Comparison of ENCODE assay signal across 18 cellular contexts in the genomic region with DNA sequence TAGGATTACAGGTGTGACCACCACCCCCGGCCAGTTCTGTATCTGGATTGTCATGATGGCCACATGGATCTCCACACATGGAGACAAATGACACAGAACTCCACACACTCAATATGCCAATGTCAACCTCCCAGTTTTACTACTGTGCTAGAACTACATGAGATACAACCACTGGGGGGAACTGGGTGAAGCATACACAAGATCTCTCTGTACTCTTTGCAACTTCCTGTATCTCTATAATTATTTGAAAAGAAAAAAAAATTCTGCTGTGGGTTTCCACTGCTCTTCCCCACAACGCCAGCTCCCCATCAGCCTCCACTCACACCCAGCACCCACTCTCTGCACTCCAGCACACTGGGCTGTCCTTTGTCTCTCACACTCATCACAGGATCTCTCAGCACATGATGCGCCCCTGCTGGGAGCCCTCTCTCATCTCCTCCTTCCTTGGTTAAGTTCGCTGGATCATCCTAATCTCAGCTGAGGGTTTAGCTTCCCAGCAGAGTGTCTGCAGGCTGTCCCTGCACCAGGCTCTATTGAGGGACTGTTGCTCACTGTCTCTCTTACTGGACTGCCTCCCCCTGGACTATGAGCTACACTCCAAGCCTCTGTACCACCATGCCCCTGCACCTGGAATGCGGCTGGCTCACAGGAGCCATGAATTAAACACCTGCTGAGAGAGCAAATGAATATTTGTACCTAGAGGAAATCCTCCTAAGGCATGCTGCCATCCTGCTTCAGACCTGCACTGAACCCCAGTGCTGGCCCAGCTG. TPM values are rescaled to one million over a fixed set of nuclear protein-coding genes. Genes with fewer than 3 reads are reported as not detected.
DNase-seq lines count a peak whose midpoint lies in the region; ATAC-seq, FAIRE-seq and TF ChIP-seq lines count a peak whose summit lies in the region.
"Had no signal": no experiment of that assay in that cellular context is flagged by ENCODE, and none has a peak within 500 bp of the region (broad histone marks: within the 10 kb centered on the region; RNA-seq: fewer than 3 reads in every experiment).

No MANE protein-coding gene starts in this region.

- H3K9ac ChIP-seq in HepG2 (ENCODE audit: insufficient read depth, low read depth, low read length), result no peak overlapping the region

- in situ Hi-C loops in HepG2 (cut with HindIII; ENCODE audit: extremely low pct_ligation_motif_present, low pct_unique_long_range_greater_than_20kb), result no loop called here

- no peaks in the 10 kb centered on the region for H3F3A ChIP-seq in PC-9 (ENCODE audit: insufficient read depth, low read depth)

- H3K36me3 ChIP-seq in CD4-positive, CD25-positive, alpha-beta regulatory T cell (ENCODE audit: control insufficient read depth, insufficient read depth, low read length), result peaks cover 66% of the 10 kb centered on the region
- peaks cover 38% of the 10 kb centered on the region for H3K36me3 ChIP-seq in CD8-positive, alpha-beta T cell (ENCODE audit: insufficient read depth, low read length)
- peaks cover 19 to 50% of the 10 kb centered on the region in 2 experiments for H3K36me3 ChIP-seq in HepG2 (replicated peaks in 1 of 2; ENCODE audit: control insufficient read depth in 1 of 2, insufficient read depth in 2 of 2, low read length in 2 of 2)
- H3K36me3 ChIP-seq in PC-9 (ENCODE audit: low read depth), result peaks cover 9% of the 10 kb centered on the region; the same call in 1 of the 2 replicates
- peaks cover 0 to 31% of the 10 kb centered on the region in 2 donors for H3K36me3 ChIP-seq in body of pancreas (replicated peaks in 1 of 2; ENCODE audit: insufficient read depth in 1 of 2, low read depth in 2 of 2)

- DNase-seq in CD4-positive, CD25-positive, alpha-beta regulatory T cell, result no peak
- no peak for DNase-seq in CD8-positive, alpha-beta T cell
- DNase-seq in activated naive CD8-positive, alpha-beta T cell treated with anti-CD3 and anti-CD28 coated beads for 36 hours, result no peak
- no peak for DNase-seq in HepG2 (ENCODE audit: low spot score)
- DNase-seq in PC-9, result no peak
- no peak for DNase-seq in body of pancreas
- no peak for DNase-seq in glutamatergic neuron
- DNase-seq: activated CD8-positive, alpha-beta memory T cell treated with anti-CD3 and anti-CD28 coated beads, Interleukin-2, amount 50 U/mL, for 48 hours; AML-193; central memory CD4-positive, alpha-beta T cell; KBM-7; mammary epithelial cell; NCI-H2081 treated with DMSO at 0.1 percent for 48 hours; NCI-H524 treated with DMSO at 0.1 percent for 48 hours; small intestine; stimulated activated CD4-positive, alpha-beta T cell treated with anti-CD3 and anti-CD28 coated beads, Interleukin-4, amount 100 ng/mL, for 24 hours; T-helper 2 cell had no signal

- WGBS in HepG2 (ENCODE audit: low lambda C conversion rate), result 93% methylated on average over 5 of the region's 5 CpGs
- 85 to 87% methylated on average over 5 of the region's 5 CpGs for WGBS in body of pancreas, 2 donors

- H3K9me3 Mint-ChIP-seq in CD4-positive, CD25-positive, alpha-beta regulatory T cell, result peaks cover 0 to 1% (median 0%) of the 10 kb centered on the region in 7 donors
- no peaks in the 10 kb centered on the region for H3K9me3 Mint-ChIP-seq in CD8-positive, alpha-beta T cell
- no peaks in the 10 kb centered on the region for H3K9me3 Mint-ChIP-seq in activated naive CD8-positive, alpha-beta T cell treated with anti-CD3 and anti-CD28 coated beads for 36 hours
- no peaks in the 10 kb centered on the region for H3K9me3 Mint-ChIP-seq in glutamatergic neuron (ENCODE audit: unreplicated experiment)

- peaks cover 51% of the 10 kb centered on the region for H3K36me3 Mint-ChIP-seq in CD4-positive, CD25-positive, alpha-beta regulatory T cell
- H3K36me3 Mint-ChIP-seq in CD8-positive, alpha-beta T cell, result peaks cover 75% of the 10 kb centered on the region
- peaks cover 6% of the 10 kb centered on the region for H3K36me3 Mint-ChIP-seq in activated naive CD8-positive, alpha-beta T cell treated with anti-CD3 and anti-CD28 coated beads for 36 hours
- H3K36me3 Mint-ChIP-seq in glutamatergic neuron (ENCODE audit: unreplicated experiment), result no peaks in the 10 kb centered on the region

- H3K27me3 Mint-ChIP-seq in CD4-positive, CD25-positive, alpha-beta regulatory T cell, result no peaks in the 10 kb centered on the region
- no peaks in the 10 kb centered on the region for H3K27me3 Mint-ChIP-seq in CD8-positive, alpha-beta T cell (ENCODE audit: low read depth)
- no peaks in the 10 kb centered on the region for H3K27me3 Mint-ChIP-seq in activated naive CD8-positive, alpha-beta T cell treated with anti-CD3 and anti-CD28 coated beads for 36 hours
- peaks cover 2% of the 10 kb centered on the region for H3K27me3 Mint-ChIP-seq in glutamatergic neuron (ENCODE audit: unreplicated experiment)

- intact Hi-C loops in CD8-positive, alpha-beta T cell (cut with DNase I, micrococcal nuclease), result no loop called here
- intact Hi-C loops in HepG2 (cut with micrococcal nuclease; ENCODE audit: unreplicated experiment) (no loop called here), PC-9 (cut with micrococcal nuclease; ENCODE audit: unreplicated experiment) (no loop called here), body of pancreas (cut with DNase I) (no loop called here)

- H3K27me3 ChIP-seq in CD4-positive, CD25-positive, alpha-beta regulatory T cell (ENCODE audit: control insufficient read depth, insufficient read depth, low read length), result no peaks in the 10 kb centered on the region
- H3K27me3 ChIP-seq in CD8-positive, alpha-beta T cell (ENCODE audit: insufficient read depth, low read length), result no peaks in the 10 kb centered on the region
- H3K27me3 ChIP-seq in HepG2 (ENCODE audit: control insufficient read depth in 1 of 2, insufficient read depth in 2 of 2, low read length in 2 of 2) (no peaks in the 10 kb centered on the region), PC-9 (ENCODE audit: insufficient read depth, low read depth) (no peaks in the 10 kb centered on the region), body of pancreas (no peaks in the 10 kb centered on the region)

- no peak overlapping the region for H3K27ac ChIP-seq in CD4-positive, CD25-positive, alpha-beta regulatory T cell (ENCODE audit: insufficient read depth, low read length, poor library complexity, severe bottlenecking)
- peak overlapping the region; percentile 17 for H3K27ac ChIP-seq in CD8-positive, alpha-beta T cell (ENCODE audit: low read depth, low read length)
- H3K27ac ChIP-seq in HepG2 (ENCODE audit: extremely low read length, insufficient read depth, low read length) (no peak overlapping the region), PC-9 (no peak overlapping the region), body of pancreas (no peak overlapping the region)

- H3K9me3 ChIP-seq in CD4-positive, CD25-positive, alpha-beta regulatory T cell (ENCODE audit: control insufficient read depth in 2 of 2, low read length in 2 of 2), result no peaks in the 10 kb centered on the region
- no peaks in the 10 kb centered on the region for H3K9me3 ChIP-seq in CD8-positive, alpha-beta T cell (ENCODE audit: low read length)
- no peaks in the 10 kb centered on the region for H3K9me3 ChIP-seq in HepG2 (ENCODE audit: low read length)
- H3K9me3 ChIP-seq in PC-9 (ENCODE audit: insufficient read depth, low read depth), result no peaks in the 10 kb centered on the region
- no peaks in the 10 kb centered on the region for H3K9me3 ChIP-seq in body of pancreas
- H3K9me3 ChIP-seq: HAP-1 had no signal

- H3K79me2 ChIP-seq in HepG2 (ENCODE audit: insufficient read depth, low read length) (no peaks in the 10 kb centered on the region), PC-9 (ENCODE audit: low read depth) (no peaks in the 10 kb centered on the region)

- no peak for ATAC-seq in CD4-positive, CD25-positive, alpha-beta regulatory T cell (ENCODE audit: low read depth in 2 of 2)
- ATAC-seq in CD8-positive, alpha-beta T cell, result peak; percentile 62
- ATAC-seq in HepG2 (0 out of 3 replicates have a peak, but pooled peaks have one; percentile 23), body of pancreas (no peak)

- POLR2A ChIA-PET in CD8-positive, alpha-beta T cell (lab: Charles Lee), result interaction anchor here (0.5 to 5.0 kb wide), 4 partner anchors 12 to 157 kb away, joined by 3 to 28 read pairs (median 4); partner anchors contain the start of gene RAB43
- POLR2A ChIA-PET in HepG2 (lab: Yijun Ruan, JAX), result interaction anchor here (3.4 kb wide), 1 partner anchor 10 kb away, joined by 22 read pairs; the partner anchor contains the start of gene RAB43
- POLR2A ChIA-PET in PC-9 (lab: Charles Lee; ENCODE audit: unreplicated experiment), result interaction anchor here (0.7 kb wide), 1 partner anchor 189 kb away, joined by 4 read pairs; no protein-coding TSS in a partner anchor

- H3K4me1 ChIP-seq in CD4-positive, CD25-positive, alpha-beta regulatory T cell (ENCODE audit: control insufficient read depth, insufficient read depth, low read length, poor library complexity, severe bottlenecking), result no peaks in the 10 kb centered on the region
- peaks cover 16% of the 10 kb centered on the region for H3K4me1 ChIP-seq in CD8-positive, alpha-beta T cell (ENCODE audit: insufficient read depth, low read length)
- H3K4me1 ChIP-seq in HepG2 (ENCODE audit: insufficient read depth, low read length) (no peaks in the 10 kb centered on the region), PC-9 (replicated peaks; ENCODE audit: insufficient read depth) (no peaks in the 10 kb centered on the region), body of pancreas (no peaks in the 10 kb centered on the region)
- H3K4me1 ChIP-seq: HAP-1 had no signal

- H3K4me2 ChIP-seq in HepG2 (ENCODE audit: low read depth, low read length) (no peak overlapping the region), PC-9 (no peak overlapping the region)

- TF ChIP-seq EP300 in HepG2 (IDR thresholded peaks at IDR 0.05; ENCODE audit: low read depth in 2 of 2, low read length in 2 of 2), result no peak
- TF ChIP-seq EP300 in HepG2 (CRISPR knock-in tag; IDR thresholded peaks at IDR 0.05; ENCODE audit: borderline replicate concordance), result no peak

- TF ChIP-seq RAD21 in HepG2 (CRISPR knock-in tag; IDR thresholded peaks at IDR 0.05), result no peak

- CTCF ChIA-PET in CD8-positive, alpha-beta T cell (lab: Charles Lee), result interaction anchor here (1.3 to 3.3 kb wide), 3 partner anchors 79 to 162 kb away, joined by 3 to 17 read pairs (median 5); no protein-coding TSS in a partner anchor
- CTCF ChIA-PET in HepG2 (lab: Yijun Ruan, JAX; ENCODE audit: low intra/inter-chr PET ratio, low total read pairs) (no interaction called here), PC-9 (lab: Charles Lee) (no interaction called here)

- H2AFZ ChIP-seq in HepG2 (ENCODE audit: low read length) (no peak overlapping the region), PC-9 (no peak overlapping the region)

- H4K20me1 ChIP-seq in HepG2 (ENCODE audit: insufficient read depth, low read length), result no peaks in the 10 kb centered on the region
- H4K20me1 ChIP-seq in PC-9 (ENCODE audit: insufficient read depth), result no peaks in the 10 kb centered on the region

- H3K27ac Mint-ChIP-seq in CD4-positive, CD25-positive, alpha-beta regulatory T cell, result peak overlapping the region; percentile 30 to 92 (median 48)
- H3K27ac Mint-ChIP-seq in CD8-positive, alpha-beta T cell, result peak overlapping the region; percentile 81
- peak overlapping the region; percentile 32 for H3K27ac Mint-ChIP-seq in activated naive CD8-positive, alpha-beta T cell treated with anti-CD3 and anti-CD28 coated beads for 36 hours
- no peak overlapping the region for H3K27ac Mint-ChIP-seq in glutamatergic neuron (ENCODE audit: unreplicated experiment)

- BruUV-seq in HepG2 (replicated peaks; lab: Mats Ljungman, UMichigan) (no TSS peak), PC-9 (replicated peaks; lab: Mats Ljungman, UMichigan) (no TSS peak)

- peak overlapping the region in 2 of 4 donors; percentile 13 to 30 for H3K4me3 Mint-ChIP-seq in CD4-positive, CD25-positive, alpha-beta regulatory T cell
- H3K4me3 Mint-ChIP-seq in CD8-positive, alpha-beta T cell, result no peak overlapping the region
- no peak overlapping the region for H3K4me3 Mint-ChIP-seq in activated naive CD8-positive, alpha-beta T cell treated with anti-CD3 and anti-CD28 coated beads for 36 hours
- no peak overlapping the region for H3K4me3 Mint-ChIP-seq in glutamatergic neuron (ENCODE audit: unreplicated experiment)

- H3K4me3 ChIP-seq in CD4-positive, CD25-positive, alpha-beta regulatory T cell (ENCODE audit: low read depth, low read length), result no peak overlapping the region
- no peak overlapping the region for H3K4me3 ChIP-seq in CD8-positive, alpha-beta T cell (ENCODE audit: low read depth, low read length)
- H3K4me3 ChIP-seq in HepG2 (replicated peaks in 1 of 3; ENCODE audit: insufficient read depth in 1 of 3, low read depth in 2 of 3, low read length in 3 of 3) (no peak overlapping the region), PC-9 (no peak overlapping the region), body of pancreas (no peak overlapping the region)
- H3K4me3 ChIP-seq: HAP-1 had no signal

- TF ChIP-seq CTCF in CD8-positive, alpha-beta T cell (IDR thresholded peaks at IDR 0.05), result no peak
- no peak for TF ChIP-seq CTCF in HepG2 (CRISPR knock-in tag; IDR thresholded peaks at IDR 0.05)
- TF ChIP-seq CTCF in PC-9 (conservative IDR thresholded peaks at IDR 0.05), result no peak
- no peak for TF ChIP-seq CTCF in body of pancreas (IDR thresholded peaks at IDR 0.05)
- TF ChIP-seq CTCF in glutamatergic neuron (IDR thresholded peaks at IDR 0.05; ENCODE audit: partially characterized antibody, unreplicated experiment), result no peak

- no peak for FAIRE-seq in HepG2 (lab: Jason Lieb, UNC)
- FAIRE-seq: small intestine had no signal

- H3K9me2 ChIP-seq in PC-9 (ENCODE audit: insufficient read depth), result no peaks in the 10 kb centered on the region

- TF ChIP-seq POLR2A in HepG2 (IDR thresholded peaks at IDR 0.05; ENCODE audit: insufficient read depth in 1 of 2, low read depth in 2 of 2, low read length in 2 of 2), result no peak
- no peak for TF ChIP-seq POLR2A in body of pancreas (IDR thresholded peaks at IDR 0.05)

- H3K4me1 Mint-ChIP-seq in CD4-positive, CD25-positive, alpha-beta regulatory T cell, result peaks cover 0 to 18% (median 8%) of the 10 kb centered on the region in 4 donors
- peaks cover 16% of the 10 kb centered on the region for H3K4me1 Mint-ChIP-seq in CD8-positive, alpha-beta T cell (ENCODE audit: low read depth)
- peaks cover 10% of the 10 kb centered on the region for H3K4me1 Mint-ChIP-seq in activated naive CD8-positive, alpha-beta T cell treated with anti-CD3 and anti-CD28 coated beads for 36 hours
- H3K4me1 Mint-ChIP-seq in glutamatergic neuron (ENCODE audit: low read depth, unreplicated experiment), result no peaks in the 10 kb centered on the region

RNA-seq across cellular contexts. Expression of gene RAB43, which starts 10.7 kb away (rescaled TPM):
- 57.2 TPM for total RNA-seq in CD4-positive, CD25-positive, alpha-beta regulatory T cell
- 10 to 100 TPM; 14.5 to 21.9 (median 19.1) TPM for polyA plus RNA-seq in CD4-positive, CD25-positive, alpha-beta regulatory T cell
- total RNA-seq in CD8-positive, alpha-beta T cell, result 10 to 100 TPM; 45.2 to 48.6 TPM
- total RNA-seq in activated naive CD8-positive, alpha-beta T cell treated with anti-CD3 and anti-CD28 coated beads for 36 hours, result 10 to 100 TPM; 36.9 to 38.8 TPM
- total RNA-seq in HepG2 (2016; rRNA removed; fragmentation: Illumina TruSeq; extraction: Trizol) (10.2 and 11.8 TPM in 2 replicates), PC-9 (2021) (39.5 and 48.9 TPM in 2 replicates), body of pancreas (10 to 100 TPM in 1 of 2 donors, 1 to 10 TPM in 1; 6.6 to 10.1 TPM), glutamatergic neuron (ENCODE audit: unreplicated experiment) (2.3 TPM)
- 4.9 and 6.6 TPM in 2 replicates for total RNA-seq in HepG2 (2016; cell fraction: cytosol; rRNA removed; fragmentation: Illumina TruSeq; extraction: Trizol; ENCODE audit: low read depth)
- total RNA-seq in HepG2 (2016; cell fraction: insoluble cytoplasmic fraction; rRNA removed; fragmentation: Illumina TruSeq; extraction: Trizol), result 8.0 and 12.6 TPM in 2 replicates
- total RNA-seq in HepG2 (2016; cell fraction: membrane; rRNA removed; fragmentation: Illumina TruSeq; extraction: Trizol), result 14.1 and 16.2 TPM in 2 replicates
- 5.6 and 13.6 TPM in 2 replicates for total RNA-seq in HepG2 (2016; cell fraction: nucleus; rRNA removed; fragmentation: Illumina TruSeq; extraction: Trizol)
- polyA plus RNA-seq in HepG2 (2011; rRNA removed), result 18.4 and 23.4 TPM in 2 replicates
- 14.9 and 21.3 TPM in 2 replicates for polyA plus RNA-seq in HepG2 (2011; cell fraction: cytosol; rRNA removed)
- 38.7 and 47.9 TPM in 2 replicates for polyA plus RNA-seq in HepG2 (2011; cell fraction: nucleus; rRNA removed)
- polyA plus RNA-seq in HepG2 (2012), result 14.5 and 21.3 TPM in 2 replicates
- polyA plus RNA-seq in HepG2 (2016; cell fraction: cytosol; fragmentation: Illumina TruSeq; extraction: Trizol; ENCODE audit: low read depth), result 7.2 and 8.1 TPM in 2 replicates
- 5.7 and 8.1 TPM in 2 replicates for polyA plus RNA-seq in HepG2 (2016; cell fraction: insoluble cytoplasmic fraction; fragmentation: Illumina TruSeq; extraction: Trizol; ENCODE audit: low read depth)
- polyA plus RNA-seq in HepG2 (2016; cell fraction: membrane; fragmentation: Illumina TruSeq; extraction: Trizol; ENCODE audit: low read depth), result 11.0 and 12.3 TPM in 2 replicates
- 6.8 and 12.5 TPM in 2 replicates for polyA plus RNA-seq in HepG2 (2016; cell fraction: nucleus; fragmentation: Illumina TruSeq; extraction: Trizol; ENCODE audit: insufficient read depth, low read depth)
- 7.2 and 49.7 TPM in 2 replicates for polyA minus RNA-seq in HepG2 (2011; rRNA and poly(A)+ RNA removed; ENCODE audit: low replicate concordance)
- 13.9 and 15.6 TPM in 2 replicates for polyA minus RNA-seq in HepG2 (2011; cell fraction: cytosol; rRNA and poly(A)+ RNA removed)
- 12.1 and 13.3 TPM in 2 replicates for polyA minus RNA-seq in HepG2 (2011; cell fraction: nucleus; rRNA and poly(A)+ RNA removed)

RNA-seq across cellular contexts. Expression of gene ISY1, which starts 28.6 kb away (rescaled TPM):
- 45.8 TPM for total RNA-seq in CD4-positive, CD25-positive, alpha-beta regulatory T cell
- polyA plus RNA-seq in CD4-positive, CD25-positive, alpha-beta regulatory T cell, result 100 to 1,000 TPM in 1 of 4 donors, 10 to 100 TPM in 3; 84.2 to 109 (median 88.2) TPM
- total RNA-seq in CD8-positive, alpha-beta T cell, result 10 to 100 TPM; 35.2 to 38.7 TPM
- total RNA-seq in activated naive CD8-positive, alpha-beta T cell treated with anti-CD3 and anti-CD28 coated beads for 36 hours, result 10 to 100 TPM; 77.7 to 80.1 TPM
- total RNA-seq in HepG2 (2016; rRNA removed; fragmentation: Illumina TruSeq; extraction: Trizol), result 39.1 and 59.0 TPM in 2 replicates
- 4.4 and 6.2 TPM in 2 replicates for total RNA-seq in HepG2 (2016; cell fraction: cytosol; rRNA removed; fragmentation: Illumina TruSeq; extraction: Trizol; ENCODE audit: low read depth)
- total RNA-seq in HepG2 (2016; cell fraction: insoluble cytoplasmic fraction; rRNA removed; fragmentation: Illumina TruSeq; extraction: Trizol), result 35.5 and 58.0 TPM in 2 replicates
- total RNA-seq in HepG2 (2016; cell fraction: membrane; rRNA removed; fragmentation: Illumina TruSeq; extraction: Trizol), result 12.0 and 13.2 TPM in 2 replicates
- total RNA-seq in HepG2 (2016; cell fraction: nucleus; rRNA removed; fragmentation: Illumina TruSeq; extraction: Trizol), result 9.8 and 14.2 TPM in 2 replicates
- 16.9 and 21.0 TPM in 2 replicates for polyA plus RNA-seq in HepG2 (2011; rRNA removed)
- 12.1 and 14.3 TPM in 2 replicates for polyA plus RNA-seq in HepG2 (2011; cell fraction: cytosol; rRNA removed)
- 5.3 and 7.2 TPM in 2 replicates for polyA plus RNA-seq in HepG2 (2011; cell fraction: nucleus; rRNA removed)
- 11.8 and 15.3 TPM in 2 replicates for polyA plus RNA-seq in HepG2 (2012)
- 4.4 and 5.1 TPM in 2 replicates for polyA plus RNA-seq in HepG2 (2016; cell fraction: cytosol; fragmentation: Illumina TruSeq; extraction: Trizol; ENCODE audit: low read depth)
- 44.4 and 52.7 TPM in 2 replicates for polyA plus RNA-seq in HepG2 (2016; cell fraction: insoluble cytoplasmic fraction; fragmentation: Illumina TruSeq; extraction: Trizol; ENCODE audit: low read depth)
- 7.9 and 8.5 TPM in 2 replicates for polyA plus RNA-seq in HepG2 (2016; cell fraction: membrane; fragmentation: Illumina TruSeq; extraction: Trizol; ENCODE audit: low read depth)
- 11.5 and 19.0 TPM in 2 replicates for polyA plus RNA-seq in HepG2 (2016; cell fraction: nucleus; fragmentation: Illumina TruSeq; extraction: Trizol; ENCODE audit: insufficient read depth, low read depth)
- polyA minus RNA-seq in HepG2 (2011; rRNA and poly(A)+ RNA removed; ENCODE audit: low replicate concordance), result 10.4 and 33.7 TPM in 2 replicates
- polyA minus RNA-seq in HepG2 (2011; cell fraction: cytosol; rRNA and poly(A)+ RNA removed), result 10.6 and 13.7 TPM in 2 replicates
- polyA minus RNA-seq in HepG2 (2011; cell fraction: nucleus; rRNA and poly(A)+ RNA removed), result 4.4 and 8.0 TPM in 2 replicates
- total RNA-seq in PC-9 (2021), result 62.3 and 63.1 TPM in 2 replicates
- 10 to 100 TPM in 1 of 2 donors, 1 to 10 TPM in 1; 9.3 to 12.5 TPM for total RNA-seq in body of pancreas
- 18.2 TPM for total RNA-seq in glutamatergic neuron (ENCODE audit: unreplicated experiment)

RNA-seq across cellular contexts. Expression of gene CNBP, which starts 51.4 kb away (rescaled TPM):
- total RNA-seq in CD4-positive, CD25-positive, alpha-beta regulatory T cell, result 278 TPM
- polyA plus RNA-seq in CD4-positive, CD25-positive, alpha-beta regulatory T cell, result 1,000 to 10,000 TPM; 1,048 to 1,097 (median 1,094) TPM
- total RNA-seq in CD8-positive, alpha-beta T cell, result 100 to 1,000 TPM; 296 to 301 TPM
- 100 to 1,000 TPM; 483 to 487 TPM for total RNA-seq in activated naive CD8-positive, alpha-beta T cell treated with anti-CD3 and anti-CD28 coated beads for 36 hours
- total RNA-seq in HepG2 (2016; rRNA removed; fragmentation: Illumina TruSeq; extraction: Trizol), result 354 and 539 TPM in 2 replicates
- 70.7 and 78.0 TPM in 2 replicates for total RNA-seq in HepG2 (2016; cell fraction: cytosol; rRNA removed; fragmentation: Illumina TruSeq; extraction: Trizol; ENCODE audit: low read depth)
- total RNA-seq in HepG2 (2016; cell fraction: insoluble cytoplasmic fraction; rRNA removed; fragmentation: Illumina TruSeq; extraction: Trizol), result 375 and 556 TPM in 2 replicates
- total RNA-seq in HepG2 (2016; cell fraction: membrane; rRNA removed; fragmentation: Illumina TruSeq; extraction: Trizol), result 180 and 184 TPM in 2 replicates
- 151 and 152 TPM in 2 replicates for total RNA-seq in HepG2 (2016; cell fraction: nucleus; rRNA removed; fragmentation: Illumina TruSeq; extraction: Trizol)
- 255 and 282 TPM in 2 replicates for polyA plus RNA-seq in HepG2 (2011; rRNA removed)
- polyA plus RNA-seq in HepG2 (2011; cell fraction: cytosol; rRNA removed), result 259 and 344 TPM in 2 replicates
- polyA plus RNA-seq in HepG2 (2011; cell fraction: nucleus; rRNA removed), result 90.4 and 103 TPM in 2 replicates
- polyA plus RNA-seq in HepG2 (2012), result 329 and 363 TPM in 2 replicates
- 60.7 and 77.6 TPM in 2 replicates for polyA plus RNA-seq in HepG2 (2016; cell fraction: cytosol; fragmentation: Illumina TruSeq; extraction: Trizol; ENCODE audit: low read depth)
- polyA plus RNA-seq in HepG2 (2016; cell fraction: insoluble cytoplasmic fraction; fragmentation: Illumina TruSeq; extraction: Trizol; ENCODE audit: low read depth), result 584 and 626 TPM in 2 replicates
- 134 and 143 TPM in 2 replicates for polyA plus RNA-seq in HepG2 (2016; cell fraction: membrane; fragmentation: Illumina TruSeq; extraction: Trizol; ENCODE audit: low read depth)
- 244 and 258 TPM in 2 replicates for polyA plus RNA-seq in HepG2 (2016; cell fraction: nucleus; fragmentation: Illumina TruSeq; extraction: Trizol; ENCODE audit: insufficient read depth, low read depth)
- polyA minus RNA-seq in HepG2 (2011; rRNA and poly(A)+ RNA removed; ENCODE audit: low replicate concordance), result 166 and 313 TPM in 2 replicates
- polyA minus RNA-seq in HepG2 (2011; cell fraction: cytosol; rRNA and poly(A)+ RNA removed), result 127 and 135 TPM in 2 replicates
- 82.0 and 97.6 TPM in 2 replicates for polyA minus RNA-seq in HepG2 (2011; cell fraction: nucleus; rRNA and poly(A)+ RNA removed)
- 261 and 265 TPM in 2 replicates for total RNA-seq in PC-9 (2021)
- 100 to 1,000 TPM; 175 to 262 TPM for total RNA-seq in body of pancreas
- total RNA-seq in glutamatergic neuron (ENCODE audit: unreplicated experiment), result 177 TPM

Comparison
In these comparisons a context has a peak if more than half of its experiments do, and no peak if none do; other contexts are left out.
1. ATAC-seq: peak in CD8-positive, alpha-beta T cell (single experiment) and HepG2 (single experiment); none in CD4-positive, CD25-positive, alpha-beta regulatory T cell (0 of 2) and body of pancreas (single experiment).